In the genomic region with DNA sequence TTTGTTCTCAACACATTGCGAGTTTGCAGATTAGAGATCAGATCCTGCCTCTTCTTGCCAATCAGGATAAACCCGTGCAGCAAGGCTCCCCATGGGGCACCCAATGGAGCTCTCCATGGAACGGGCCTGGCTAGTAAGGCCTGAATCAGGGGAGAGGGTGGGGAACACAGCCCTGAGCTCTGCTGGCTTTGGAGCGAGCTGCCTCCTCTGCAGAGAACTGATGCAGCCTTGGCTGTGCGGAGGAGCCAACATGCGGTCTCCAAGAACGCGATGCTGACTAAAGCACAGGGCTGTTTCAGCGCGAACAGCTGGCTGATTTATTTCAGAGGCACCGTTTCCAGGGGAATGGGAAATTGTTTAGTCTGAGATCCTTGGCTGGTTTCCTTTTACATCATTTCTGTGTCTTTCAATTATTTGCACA, we compare ENCODE assay signal across 13 cellular contexts.
DNase-seq lines count a peak whose midpoint lies in the region; ATAC-seq and TF ChIP-seq lines count a peak whose summit lies in the region.
"Had no signal": no experiment of that assay in that cellular context is flagged by ENCODE, and none has a peak within 500 bp of the region (broad histone marks: within the 10 kb centered on the region; RNA-seq: fewer than 3 reads in every experiment).

No MANE protein-coding gene starts in this region.

- H3K4me3 ChIP-seq in dorsolateral prefrontal cortex (peak overlapping the region in 2 of 59 donors; percentile 9 to 19), lower lobe of right lung (no peak overlapping the region), upper lobe of left lung (no peak overlapping the region)

- H3K27ac Mint-ChIP-seq in activated CD4-positive, alpha-beta memory T cell treated with anti-CD3 and anti-CD28 coated beads, Interleukin-2, amount 10 ng/mL, durations not matched to agents 7 days and 5 days = no peak overlapping the region
- H3K27ac Mint-ChIP-seq in activated CD4-positive, alpha-beta T cell treated with anti-CD3 and anti-CD28 coated beads, Interleukin-2, amount 10 ng/mL, durations not matched to agents 7 days and 5 days = no peak overlapping the region

- peaks cover 20% of the 10 kb centered on the region for H3K27me3 Mint-ChIP-seq in activated CD4-positive, alpha-beta memory T cell treated with anti-CD3 and anti-CD28 coated beads, Interleukin-2, amount 10 ng/mL, durations not matched to agents 7 days and 5 days
- peaks cover 28% of the 10 kb centered on the region for H3K27me3 Mint-ChIP-seq in activated CD4-positive, alpha-beta T cell treated with anti-CD3 and anti-CD28 coated beads, Interleukin-2, amount 10 ng/mL, durations not matched to agents 7 days and 5 days

- no peak for TF ChIP-seq EP300 in upper lobe of left lung (IDR thresholded peaks at IDR 0.05)

- TF ChIP-seq CTCF in dorsolateral prefrontal cortex (IDR thresholded peaks at IDR 0.05 in 54 of 56, conservative IDR thresholded peaks at IDR 0.05 in 2 of 56; ENCODE audit: low read depth in 1 of 56, partially characterized antibody in 56 of 56) (no peak), lower lobe of right lung (IDR thresholded peaks at IDR 0.05) (no peak), upper lobe of left lung (IDR thresholded peaks at IDR 0.05) (no peak)

- 47 to 63% methylated on average over 11 of the region's 11 CpGs for WGBS in upper lobe of left lung, 2 donors

- H3K27ac ChIP-seq in dorsolateral prefrontal cortex (peak overlapping the region in 43 of 59 donors; percentile 1 to 79 (median 58)), lower lobe of right lung (no peak overlapping the region), upper lobe of left lung (no peak overlapping the region)
- H3K27ac ChIP-seq: 22Rv1, parathyroid adenoma had no signal

- no peaks in the 10 kb centered on the region for H3K9me3 ChIP-seq in lower lobe of right lung
- no peaks in the 10 kb centered on the region for H3K9me3 ChIP-seq in upper lobe of left lung

- H3K4me1 ChIP-seq in lower lobe of right lung = no peaks in the 10 kb centered on the region
- H3K4me1 ChIP-seq in upper lobe of left lung = peaks cover 0 to 7% (median 2%) of the 10 kb centered on the region in 4 donors
- H3K4me1 ChIP-seq: parathyroid adenoma had no signal

- intact Hi-C loops in dorsolateral prefrontal cortex (cut with DNase I) (no loop called here), lower lobe of right lung (cut with DNase I) (no loop called here)

- no peaks in the 10 kb centered on the region for H3K4me1 Mint-ChIP-seq in activated CD4-positive, alpha-beta memory T cell treated with anti-CD3 and anti-CD28 coated beads, Interleukin-2, amount 10 ng/mL, durations not matched to agents 7 days and 5 days
- no peaks in the 10 kb centered on the region for H3K4me1 Mint-ChIP-seq in activated CD4-positive, alpha-beta T cell treated with anti-CD3 and anti-CD28 coated beads, Interleukin-2, amount 10 ng/mL, durations not matched to agents 7 days and 5 days

- ATAC-seq in lower lobe of right lung (peak; percentile 64 to 67), upper lobe of left lung (ENCODE audit: low FRiP score in 2 of 2) (peak; percentile 82 to 95)

- no peaks in the 10 kb centered on the region for H3K36me3 Mint-ChIP-seq in activated CD4-positive, alpha-beta memory T cell treated with anti-CD3 and anti-CD28 coated beads, Interleukin-2, amount 10 ng/mL, durations not matched to agents 7 days and 5 days (ENCODE audit: low read depth)
- H3K36me3 Mint-ChIP-seq in activated CD4-positive, alpha-beta T cell treated with anti-CD3 and anti-CD28 coated beads, Interleukin-2, amount 10 ng/mL, durations not matched to agents 7 days and 5 days (ENCODE audit: low read depth) = no peaks in the 10 kb centered on the region

- POLR2A ChIA-PET in activated CD4-positive, alpha-beta memory T cell treated with anti-CD3 and anti-CD28 coated beads, Interleukin-2, amount 10 ng/mL, durations not matched to agents 7 days and 5 days (lab: Charles Lee) = no interaction called here
- POLR2A ChIA-PET in activated CD4-positive, alpha-beta T cell treated with anti-CD3 and anti-CD28 coated beads, Interleukin-2, amount 10 ng/mL, durations not matched to agents 7 days and 5 days (lab: Charles Lee) = no interaction called here

- H3K27me3 ChIP-seq in dorsolateral prefrontal cortex (peaks cover 0 to 17% (median 0%) of the 10 kb centered on the region in 45 donors), lower lobe of right lung (ENCODE audit: low read depth) (no peaks in the 10 kb centered on the region), upper lobe of left lung (no peaks in the 10 kb centered on the region)

- CTCF ChIA-PET in activated CD4-positive, alpha-beta memory T cell treated with anti-CD3 and anti-CD28 coated beads, Interleukin-2, amount 10 ng/mL, durations not matched to agents 7 days and 5 days (lab: Charles Lee) = no interaction called here
- CTCF ChIA-PET in activated CD4-positive, alpha-beta T cell treated with anti-CD3 and anti-CD28 coated beads, Interleukin-2, amount 10 ng/mL, durations not matched to agents 7 days and 5 days (lab: Charles Lee) = no interaction called here

- DNase-seq in NCI-H1694 treated with DMSO at 0.1 percent for 48 hours (lab: John Stamatoyannopoulos, UW) (peak; percentile 30), NCI-H1694 (lab: John Stamatoyannopoulos, UW) (no peak), dorsolateral prefrontal cortex (peak; percentile 11 to 88 (median 74)), lower lobe of right lung (no peak), upper lobe of left lung (no peak), A172 (ENCODE audit: low spot score) (no peak)
- DNase-seq in activated CD4-positive, alpha-beta memory T cell treated with anti-CD3 and anti-CD28 coated beads, Interleukin-2, amount 10 ng/mL, durations not matched to agents 7 days and 5 days = no peak
- no peak for DNase-seq in activated CD4-positive, alpha-beta T cell treated with anti-CD3 and anti-CD28 coated beads, Interleukin-2, amount 10 ng/mL, durations not matched to agents 7 days and 5 days
- DNase-seq: activated CD4-positive, alpha-beta T cell treated with anti-CD3 and anti-CD28 coated beads, Interleukin-2, amount 50 U/mL, for 1 hour; amniotic stem cell; MV-4-11 had no signal

- H3K36me3 ChIP-seq in lower lobe of right lung (no peaks in the 10 kb centered on the region), upper lobe of left lung (no peaks in the 10 kb centered on the region)

- H3K9me3 Mint-ChIP-seq in activated CD4-positive, alpha-beta memory T cell treated with anti-CD3 and anti-CD28 coated beads, Interleukin-2, amount 10 ng/mL, durations not matched to agents 7 days and 5 days = no peaks in the 10 kb centered on the region
- no peaks in the 10 kb centered on the region for H3K9me3 Mint-ChIP-seq in activated CD4-positive, alpha-beta T cell treated with anti-CD3 and anti-CD28 coated beads, Interleukin-2, amount 10 ng/mL, durations not matched to agents 7 days and 5 days

- no peak overlapping the region for H3K4me3 Mint-ChIP-seq in activated CD4-positive, alpha-beta memory T cell treated with anti-CD3 and anti-CD28 coated beads, Interleukin-2, amount 10 ng/mL, durations not matched to agents 7 days and 5 days
- H3K4me3 Mint-ChIP-seq in activated CD4-positive, alpha-beta T cell treated with anti-CD3 and anti-CD28 coated beads, Interleukin-2, amount 10 ng/mL, durations not matched to agents 7 days and 5 days = no peak overlapping the region

- TF ChIP-seq POLR2A in upper lobe of left lung (IDR thresholded peaks at IDR 0.05) = no peak

Comparison
In these comparisons a context has a peak if more than half of its experiments do, and no peak if none do; other contexts are left out.
1. DNase-seq: peak in NCI-H1694 treated with DMSO at 0.1 percent for 48 hours (single experiment) and dorsolateral prefrontal cortex (10 of 10); none in NCI-H1694 (single experiment), lower lobe of right lung (single experiment), upper lobe of left lung (0 of 2), A172 (single experiment), activated CD4-positive, alpha-beta memory T cell treated with anti-CD3 and anti-CD28 coated beads, Interleukin-2, amount 10 ng/mL, durations not matched to agents 7 days and 5 days (single experiment) and activated CD4-positive, alpha-beta T cell treated with anti-CD3 and anti-CD28 coated beads, Interleukin-2, amount 10 ng/mL, durations not matched to agents 7 days and 5 days (single experiment).
2. H3K27ac ChIP-seq: peak in dorsolateral prefrontal cortex (43 of 59); none in lower lobe of right lung (single experiment) and upper lobe of left lung (0 of 4).